Comparison of ENCODE assay signal across 16 cellular contexts in the genomic region with DNA sequence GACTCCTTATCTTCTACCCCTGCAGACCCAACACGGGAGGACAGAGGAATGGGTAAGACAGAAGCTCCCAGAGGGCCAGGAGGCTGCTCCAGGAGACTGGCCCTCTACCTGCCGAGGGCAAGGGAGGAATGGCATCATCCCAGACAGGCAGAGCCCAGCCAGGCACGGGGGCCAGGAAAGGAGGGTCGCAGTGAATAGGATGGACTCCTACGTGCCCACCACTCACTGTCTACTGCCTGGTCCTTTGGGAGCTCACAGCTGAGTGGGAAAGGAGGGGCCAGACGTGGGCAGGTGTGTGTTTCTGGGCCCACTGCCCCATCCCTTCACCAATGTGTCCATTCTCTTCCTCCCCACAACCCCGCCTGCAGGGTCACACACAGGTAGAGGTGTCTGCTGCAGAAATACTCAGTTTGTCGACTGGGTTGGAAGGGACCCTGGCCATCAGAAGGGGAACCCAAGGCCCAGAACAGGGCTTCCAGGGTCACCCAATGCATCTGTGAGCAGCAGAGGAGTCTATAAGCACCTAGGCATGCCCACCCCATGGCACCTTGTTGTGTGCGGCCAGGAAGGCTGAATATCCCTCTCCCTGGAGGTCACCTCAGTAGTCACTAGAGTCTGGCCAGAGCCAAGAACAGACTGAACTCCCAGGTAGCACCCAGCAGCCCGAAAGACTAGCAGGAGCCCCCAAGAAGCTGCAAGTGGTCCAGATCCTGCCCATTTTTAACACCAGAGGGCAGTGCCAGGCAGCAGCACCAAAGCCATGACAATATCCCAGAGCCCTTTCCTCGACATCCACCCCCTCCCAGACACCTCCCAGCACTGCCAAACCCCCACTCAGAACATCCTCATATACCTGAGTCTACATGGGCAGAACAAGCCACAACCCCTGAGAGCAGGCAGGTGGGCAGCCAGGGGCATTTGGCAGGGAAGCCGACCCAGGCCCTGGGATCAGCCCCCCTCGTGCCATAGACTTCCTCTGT. TPM values are rescaled to one million over a fixed set of nuclear protein-coding genes. Genes with fewer than 3 reads are reported as not detected.
A peak's percentile ranks its signal among the peaks of the same experiment; 100 is the strongest.
DNase-seq lines count a peak whose midpoint lies in the region; ATAC-seq and TF ChIP-seq lines count a peak whose summit lies in the region.
"Had no signal": no experiment of that assay in that cellular context is flagged by ENCODE, and none has a peak within 500 bp of the region (broad histone marks: within the 10 kb centered on the region; RNA-seq: fewer than 3 reads in every experiment).

No MANE protein-coding gene starts in this region.

- no peak overlapping the region for H3K4me2 ChIP-seq in GM23338

- H4K20me1 ChIP-seq in GM23338 (replicated peaks; ENCODE audit: insufficient read depth) = peaks cover 60% of the 10 kb centered on the region

- no peak overlapping the region for H3K4me3 Mint-ChIP-seq in GM23338
- H3K4me3 Mint-ChIP-seq: activated B cell treated with CpG ODN at 0.5 μM for 24 hours; activated T-cell treated with anti-CD3 and anti-CD28 coated beads, Interleukin-2, amount 50 U/mL, for 72 hours had no signal

- peak overlapping the region; percentile 48 for H3K27ac Mint-ChIP-seq in GM23338
- H3K27ac Mint-ChIP-seq: activated B cell treated with CpG ODN at 0.5 μM for 24 hours; activated T-cell treated with anti-CD3 and anti-CD28 coated beads, Interleukin-2, amount 50 U/mL, for 72 hours had no signal

- H3F3A ChIP-seq in GM23338 (replicated peaks; ENCODE audit: low read depth) = peaks cover 74% of the 10 kb centered on the region

- peaks cover 31% of the 10 kb centered on the region for H3K27me3 Mint-ChIP-seq in GM23338 (ENCODE audit: insufficient read depth, low read depth, poor library complexity)
- H3K27me3 Mint-ChIP-seq: activated B cell treated with CpG ODN at 0.5 μM for 24 hours had no signal

- no peaks in the 10 kb centered on the region for H3K9me2 ChIP-seq in GM23338 (ENCODE audit: insufficient read depth)

- intact Hi-C loops in ascending aorta (cut with DNase I) = no loop called here
- intact Hi-C loops in left lung (cut with DNase I) = no loop called here

- ATAC-seq in GM23338 = no peak
- no peak for ATAC-seq in left lung
- no peak for ATAC-seq in GM18511 (IDR thresholded peaks at IDR 0.05; ENCODE audit: unreplicated experiment)
- no peak for ATAC-seq in HG02885 (IDR thresholded peaks at IDR 0.05; ENCODE audit: poor library complexity, unreplicated experiment)
- ATAC-seq: activated T-cell treated with anti-CD3 and anti-CD28 coated beads, Interleukin-2, amount 50 U/mL, for 72 hours; left lobe of liver had no signal

- H3K9me3 Mint-ChIP-seq in GM23338 = no peaks in the 10 kb centered on the region
- H3K9me3 Mint-ChIP-seq: activated B cell treated with CpG ODN at 0.5 μM for 24 hours; activated T-cell treated with anti-CD3 and anti-CD28 coated beads, Interleukin-2, amount 50 U/mL, for 72 hours had no signal

- TF ChIP-seq CTCF in AG10803 (conservative IDR thresholded peaks at IDR 0.05; ENCODE audit: low read length) (peak; percentile 18), GM23338 (conservative IDR thresholded peaks at IDR 0.05; ENCODE audit: low read depth in 2 of 2) (peak; percentile 24 to 34; a peak in 3 of 4 replicates), ascending aorta (IDR thresholded peaks at IDR 0.05) (no peak), left lung (IDR thresholded peaks at IDR 0.05) (no peak)

- H3K36me3 Mint-ChIP-seq in GM23338 (ENCODE audit: low read depth) = peaks cover 100% of the 10 kb centered on the region

- H3K4me1 ChIP-seq in GM23338 (ENCODE audit: insufficient read depth) (0 out of 2 replicates have a peak, but pooled peaks cover 2% of the 10 kb centered on the region), ascending aorta (peaks cover 9 to 10% of the 10 kb centered on the region in 2 donors), left lung (peaks cover 11 to 27% of the 10 kb centered on the region in 2 donors)

- H3K27me3 ChIP-seq in GM23338 (ENCODE audit: insufficient read depth) (no peaks in the 10 kb centered on the region), ascending aorta (no peaks in the 10 kb centered on the region), left lung (no peaks in the 10 kb centered on the region)
- H3K27me3 ChIP-seq: ovary had no signal

- H2AFZ ChIP-seq in GM23338 = no peak overlapping the region

- H3K36me3 ChIP-seq in GM23338 (ENCODE audit: insufficient read depth) (peaks cover 67% of the 10 kb centered on the region), ascending aorta (peaks cover 84 to 87% of the 10 kb centered on the region in 2 donors), left lung (peaks cover 13 to 100% of the 10 kb centered on the region in 2 donors)
- H3K36me3 ChIP-seq: ovary had no signal

- no peaks in the 10 kb centered on the region for H3K9me3 ChIP-seq in ascending aorta
- no peaks in the 10 kb centered on the region for H3K9me3 ChIP-seq in left lung
- H3K9me3 ChIP-seq: ovary had no signal

- H3K27ac ChIP-seq in GM23338 (ENCODE audit: low read depth) (no peak overlapping the region), ascending aorta (peak overlapping the region; percentile 15 to 81), left lung (peak overlapping the region in 1 of 2 donors; percentile 13)
- H3K27ac ChIP-seq: ovary had no signal

- DNase-seq in AG10803 (ENCODE audit: low read depth) = no peak
- DNase-seq in GM23338 (ENCODE audit: low spot score) = no peak
- no peak for DNase-seq in ascending aorta (ENCODE audit: low spot score in 2 of 2)
- peak; percentile 24 to 34 for DNase-seq in left lung
- no peak for DNase-seq in NCI-H1105 treated with DMSO at 0.1 percent for 48 hours (lab: John Stamatoyannopoulos, UW)
- DNase-seq in effector CD8-positive, alpha-beta T cell (lab: John Stamatoyannopoulos, UW) = no peak
- DNase-seq: activated B cell treated with CpG ODN at 0.5 μM for 24 hours; activated T-cell treated with anti-CD3 and anti-CD28 coated beads, Interleukin-2, amount 50 U/mL, for 72 hours; NCI-H1092; NCI-H526; stimulated activated CD4-positive, alpha-beta T cell treated with anti-CD3 and anti-CD28 coated beads, Interleukin-1b, Interleukin-23, amount 100 ng/mL, for 48 hours; stimulated activated naive CD4-positive, alpha-beta T cell treated with Interleukin-2 at 50 U/mL for 16 hours had no signal

- H3K4me3 ChIP-seq in AG10803 (ENCODE audit: low read length) = no peak overlapping the region
- H3K4me3 ChIP-seq in GM23338 = no peak overlapping the region
- H3K4me3 ChIP-seq in ascending aorta = no peak overlapping the region
- H3K4me3 ChIP-seq in left lung = no peak overlapping the region
- H3K4me3 ChIP-seq: ovary had no signal

- H3K79me2 ChIP-seq in GM23338 (replicated peaks; ENCODE audit: insufficient read depth) = peaks cover 5% of the 10 kb centered on the region

- peaks cover 15% of the 10 kb centered on the region for H3K4me1 Mint-ChIP-seq in GM23338
- H3K4me1 Mint-ChIP-seq: activated B cell treated with CpG ODN at 0.5 μM for 24 hours had no signal

TF ChIP-seq in GM23338, 12 proteins besides CTCF, POLR2A, EP300 and RAD21 (continues in another document):
- TF ChIP-seq ZNF331 (CRISPR knock-in tag; IDR thresholded peaks at IDR 0.05; ENCODE audit: low read depth) (no peak), ZNF114 (CRISPR knock-in tag; IDR thresholded peaks at IDR 0.05) (no peak)

RNA-seq across cellular contexts. Expression of gene TKT, which starts 24.0 kb away (rescaled TPM):
- 1,229 and 1,411 TPM in 2 replicates for total RNA-seq in GM23338 (2014; rRNA removed; shearing (Covaris generic))
- 584 and 604 TPM in 2 replicates for polyA plus RNA-seq in GM23338 (2016; fragmentation: Nextera tagmentation; extraction: Ambion mirVana)
- total RNA-seq in ascending aorta (219 TPM), left lung (100 to 1,000 TPM; 458 to 594 TPM)

Comparison
In these comparisons a context has a peak if more than half of its experiments do, and no peak if none do; other contexts are left out.
1. DNase-seq: peak in left lung (2 of 2); none in AG10803 (single experiment), GM23338 (single experiment), ascending aorta (0 of 2), NCI-H1105 treated with DMSO at 0.1 percent for 48 hours (single experiment) and effector CD8-positive, alpha-beta T cell (single experiment).
2. CTCF ChIP-seq: peak in AG10803 (single experiment) and GM23338 (2 of 2); none in ascending aorta (0 of 3) and left lung (0 of 2).